8 cellular contexts compared by ENCODE assay signal in genomic region chr1:47997289-47998200, GRCh38. TPM values are rescaled to one million over a fixed set of nuclear protein-coding genes. Genes with fewer than 3 reads are reported as not detected.
DNase-seq lines count a peak whose midpoint lies in the region; ATAC-seq and TF ChIP-seq lines count a peak whose summit lies in the region.

TRABD2B (minus strand) TSS chr1:47997385.

- peaks cover 51% of the 10 kb centered on the region for H3K27me3 Mint-ChIP-seq in activated T-helper 17 cell treated with anti-CD3 and anti-CD28 coated beads, Interleukin-2, amount 50 U/mL, for 72 hours
- H3K27me3 Mint-ChIP-seq in nephron (ENCODE audit: low read depth), result peaks cover 76% of the 10 kb centered on the region

- no peaks in the 10 kb centered on the region for H3K9me3 ChIP-seq in PC-9 (ENCODE audit: insufficient read depth, low read depth)

- H3K4me1 Mint-ChIP-seq in activated T-helper 17 cell treated with anti-CD3 and anti-CD28 coated beads, Interleukin-2, amount 50 U/mL, for 72 hours, result peaks cover 5% of the 10 kb centered on the region
- H3K4me1 Mint-ChIP-seq in nephron, result peaks cover 45% of the 10 kb centered on the region

- no peaks in the 10 kb centered on the region for H4K20me1 ChIP-seq in PC-9 (ENCODE audit: insufficient read depth)

- H3K79me2 ChIP-seq in PC-9 (ENCODE audit: low read depth), result no peaks in the 10 kb centered on the region

- no peaks in the 10 kb centered on the region for H3K4me1 ChIP-seq in PC-9 (replicated peaks; ENCODE audit: insufficient read depth)

- ATAC-seq in GM19023 (IDR thresholded peaks at IDR 0.05; ENCODE audit: unreplicated experiment) (peak; percentile 78), HG03196 (IDR thresholded peaks at IDR 0.05; ENCODE audit: unreplicated experiment) (peak; percentile 89)
- ATAC-seq in activated T-helper 17 cell treated with anti-CD3 and anti-CD28 coated beads, Interleukin-2, amount 50 U/mL, for 72 hours (replicated peaks), result peak; percentile 75

- no peaks in the 10 kb centered on the region for H3K36me3 ChIP-seq in PC-9 (ENCODE audit: low read depth)

- no peaks in the 10 kb centered on the region for H3K9me2 ChIP-seq in PC-9 (ENCODE audit: insufficient read depth)

- intact Hi-C loops in PC-9 (cut with micrococcal nuclease; ENCODE audit: unreplicated experiment), result loop anchor here (1.0 kb wide), 1 partner anchor 205 kb away; no protein-coding TSS in a partner anchor

- H3K9me3 Mint-ChIP-seq in activated T-helper 17 cell treated with anti-CD3 and anti-CD28 coated beads, Interleukin-2, amount 50 U/mL, for 72 hours, result no peaks in the 10 kb centered on the region
- no peaks in the 10 kb centered on the region for H3K9me3 Mint-ChIP-seq in nephron

- peaks cover 12% of the 10 kb centered on the region; the same call in 1 of the 2 replicates for H3K27me3 ChIP-seq in PC-9 (ENCODE audit: insufficient read depth, low read depth)

- CTCF ChIA-PET in PC-9 (lab: Charles Lee), result interaction anchor here (0.6 to 0.7 kb wide), 2 partner anchors 29 to 89 kb away, joined by 4 read pairs; no protein-coding TSS in a partner anchor

- H3F3A ChIP-seq in PC-9 (ENCODE audit: insufficient read depth, low read depth), result no peaks in the 10 kb centered on the region

- H3K4me3 ChIP-seq in AG09309 (ENCODE audit: control insufficient read depth, low read depth, low read length) (peak within 1 kb of the TSS; percentile 50), PC-9 (peak within 1 kb of the TSS; percentile 42; the same call in 1 of the 2 replicates)

- no peak within 1 kb of the TSS for H3K27ac Mint-ChIP-seq in activated T-helper 17 cell treated with anti-CD3 and anti-CD28 coated beads, Interleukin-2, amount 50 U/mL, for 72 hours
- H3K27ac Mint-ChIP-seq in nephron, result peak within 1 kb of the TSS; percentile 54 to 95 (median 86)

- no peak within 1 kb of the TSS for H3K27ac ChIP-seq in PC-9

- peak within 1 kb of the TSS; percentile 68 for H3K4me2 ChIP-seq in PC-9

- DNase-seq in AG09309 (ENCODE audit: low read depth) (no peak), PC-9 (peak in 1 of 2 experiments; percentile 69), fibroblast of the conjunctiva (ENCODE audit: low read depth) (peak; percentile 52)
- peak; percentile 33 for DNase-seq in stimulated activated naive CD4-positive, alpha-beta T cell treated with Interleukin-2 at 50 U/mL for 16 hours (lab: John Stamatoyannopoulos, UW)

- peak; percentile 80 for TF ChIP-seq CTCF in AG09309 (IDR thresholded peaks at IDR 0.05; ENCODE audit: control insufficient read depth, insufficient read depth, low read depth, low read length, missing control alignments)
- peak; percentile 94 for TF ChIP-seq CTCF in PC-9 (conservative IDR thresholded peaks at IDR 0.05)
- TF ChIP-seq CTCF in nephron (IDR thresholded peaks at IDR 0.05; ENCODE audit: unreplicated experiment in 3 of 3), result peak; percentile 92 to 97 (median 96)

- POLR2A ChIA-PET in PC-9 (lab: Charles Lee; ENCODE audit: unreplicated experiment), result no interaction called here

- H3K4me3 Mint-ChIP-seq in activated T-helper 17 cell treated with anti-CD3 and anti-CD28 coated beads, Interleukin-2, amount 50 U/mL, for 72 hours, result peak within 1 kb of the TSS; percentile 46
- H3K4me3 Mint-ChIP-seq in nephron, result peak within 1 kb of the TSS; percentile 93 to 98 (median 94)

- H3K36me3 Mint-ChIP-seq in activated T-helper 17 cell treated with anti-CD3 and anti-CD28 coated beads, Interleukin-2, amount 50 U/mL, for 72 hours (ENCODE audit: low read depth), result no peaks in the 10 kb centered on the region
- H3K36me3 Mint-ChIP-seq in nephron (ENCODE audit: low read depth), result peaks cover 12% of the 10 kb centered on the region

- no peak within 1 kb of the TSS for H2AFZ ChIP-seq in PC-9

- no TSS peak for BruUV-seq in PC-9 (replicated peaks; lab: Mats Ljungman, UMichigan)

RNA-seq across cellular contexts. Expression of gene TRABD2B, which starts in this region (rescaled TPM):
- not detected in 2 replicates for total RNA-seq in PC-9 (2021)
- not detected for total RNA-seq in activated T-helper 17 cell treated with anti-CD3 and anti-CD28 coated beads, Interleukin-2, amount 50 U/mL, for 72 hours

Comparison
In these comparisons a context has a peak if more than half of its experiments do, and no peak if none do; other contexts are left out.
1. Peak in ATAC-seq in activated T-helper 17 cell treated with anti-CD3 and anti-CD28 coated beads, Interleukin-2, amount 50 U/mL, for 72 hours; RNA of the gene not detected or under 1 TPM.